In the genomic region with DNA sequence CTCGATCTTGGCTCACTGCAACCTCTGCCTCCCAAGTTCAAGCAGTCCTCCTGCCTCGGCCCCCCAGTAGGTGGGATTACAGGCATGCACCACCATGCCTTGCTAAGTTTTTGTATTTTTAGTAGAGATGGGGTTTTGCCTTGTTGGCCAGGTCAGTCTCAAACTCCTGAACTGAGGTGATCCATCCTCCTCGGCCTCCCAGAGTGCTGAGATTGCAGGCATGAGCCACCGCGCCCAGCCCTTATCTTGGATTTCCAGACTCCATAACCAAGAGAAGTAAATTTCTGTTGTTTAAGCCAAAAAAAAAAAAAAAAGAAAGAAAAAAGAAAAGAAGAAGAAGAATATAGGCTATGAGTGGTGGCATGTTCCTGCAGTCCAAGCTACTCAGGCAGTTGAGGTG, we compare ENCODE assay signal across 29 cellular contexts.
"Had no signal": no experiment of that assay in that cellular context is flagged by ENCODE, and none has a peak within 500 bp of the region (broad histone marks: within the 10 kb centered on the region; RNA-seq: fewer than 3 reads in every experiment).

No MANE protein-coding gene starts in this region.

- H3K27ac Mint-ChIP-seq: immature natural killer cell; memory B cell; mesothelial cell of epicardium; natural killer cell treated with Interleukin-12 subunit alpha and Interleukin-12 subunit beta and Interleukin-15 and Interleukin-18, amount 100 ng/mL, for 72 hours; progenitor cell of endocrine pancreas; stimulated activated naive CD8-positive, alpha-beta T cell treated with anti-CD3 and anti-CD28 coated beads, Interleukin-15, amount 100 ng/mL, for 72 hours had no signal

- H3K36me3 ChIP-seq: lower lobe of right lung, neutrophil, right lobe of liver, transverse colon had no signal

- H3K4me1 ChIP-seq: parathyroid adenoma had no signal

- H3K4me3 ChIP-seq: coronary artery, esophagus squamous epithelium, lower lobe of right lung, mucosa of descending colon, right lobe of liver, suprapubic skin, transverse colon had no signal

- H3K9ac ChIP-seq: parathyroid adenoma had no signal

- ATAC-seq: left ventricle myocardium superior; lower lobe of right lung; mucosa of descending colon; natural killer cell treated with Interleukin-12 subunit alpha and Interleukin-12 subunit beta and Interleukin-15 and Interleukin-18, amount 100 ng/mL, for 72 hours; right lobe of liver; stimulated activated naive CD8-positive, alpha-beta T cell treated with anti-CD3 and anti-CD28 coated beads, Interleukin-15, amount 100 ng/mL, for 72 hours had no signal

- DNase-seq: dermis blood vessel endothelial cell; effector memory CD4-positive, alpha-beta T cell; esophagus squamous epithelium; foreskin melanocyte; hypothalamus; immature natural killer cell; islet precursor cell; left ventricle myocardium superior; lower lobe of right lung; mucosa of descending colon; naive B cell; right lobe of liver; small intestine; stimulated activated CD4-positive, alpha-beta T cell treated with anti-CD3 and anti-CD28 coated beads, Interleukin-12 subunit alpha, Interleukin-12 subunit beta, amount 100 ng/mL, for 4 hours; stimulated activated CD4-positive, alpha-beta T cell treated with anti-CD3 and anti-CD28 coated beads, Interleukin-1b, Interleukin-23, amount 100 ng/mL, for 48 hours; stimulated activated CD4-positive, alpha-beta T cell treated with anti-CD3 and anti-CD28 coated beads, Interleukin-4, amount 100 ng/mL, for 1 hour; stimulated activated CD8-positive, alpha-beta memory T cell treated with anti-CD3 and anti-CD28 coated beads, Interleukin-4, amount 100 ng/mL, for 48 hours; stimulated activated naive CD4-positive, alpha-beta T cell; stimulated activated naive CD8-positive, alpha-beta T cell treated with anti-CD3 and anti-CD28 coated beads, Interleukin-15, amount 100 ng/mL, for 72 hours; transverse colon had no signal

- H3K27me3 Mint-ChIP-seq: memory B cell; naive B cell; natural killer cell treated with Interleukin-12 subunit alpha and Interleukin-12 subunit beta and Interleukin-15 and Interleukin-18, amount 100 ng/mL, for 72 hours; progenitor cell of endocrine pancreas; stimulated activated naive CD8-positive, alpha-beta T cell treated with anti-CD3 and anti-CD28 coated beads, Interleukin-15, amount 100 ng/mL, for 72 hours had no signal

- H3K9me3 ChIP-seq: esophagus squamous epithelium, lower lobe of right lung, mucosa of descending colon, neutrophil, right lobe of liver, suprapubic skin, transverse colon had no signal

- H2AFZ ChIP-seq: parathyroid adenoma had no signal

- H3K4me3 Mint-ChIP-seq: immature natural killer cell; memory B cell; mesothelial cell of epicardium; naive B cell; natural killer cell treated with Interleukin-12 subunit alpha and Interleukin-12 subunit beta and Interleukin-15 and Interleukin-18, amount 100 ng/mL, for 72 hours; neural crest cell; stimulated activated naive CD8-positive, alpha-beta T cell treated with anti-CD3 and anti-CD28 coated beads, Interleukin-15, amount 100 ng/mL, for 72 hours had no signal

- H3K27me3 ChIP-seq: esophagus squamous epithelium, neutrophil, right lobe of liver, suprapubic skin, transverse colon had no signal

- H3K27ac ChIP-seq: coronary artery, esophagus squamous epithelium, lower lobe of right lung, neutrophil, parathyroid adenoma, right lobe of liver, suprapubic skin, transverse colon had no signal
